ENCODE assay signal across 17 cellular contexts in genomic region chr13:98432638-98433037, GRCh38.
A peak's percentile ranks its signal among the peaks of the same experiment; 100 is the strongest.
DNase-seq lines count a peak whose midpoint lies in the region; ATAC-seq and TF ChIP-seq lines count a peak whose summit lies in the region.
"Had no signal": no experiment of that assay in that cellular context is flagged by ENCODE, and none has a peak within 500 bp of the region (broad histone marks: within the 10 kb centered on the region; RNA-seq: fewer than 3 reads in every experiment).

No MANE protein-coding gene starts in this region.

- H3K79me2 ChIP-seq in MM.1S (ENCODE audit: low read length): no peaks in the 10 kb centered on the region

- ATAC-seq in activated T-cell treated with anti-CD3 and anti-CD28 coated beads, Interleukin-2, amount 50 U/mL, for 72 hours (replicated peaks in 1 of 2): no peak
- ATAC-seq: A549 had no signal

- H3K9me3 Mint-ChIP-seq in activated T-cell treated with anti-CD3 and anti-CD28 coated beads, Interleukin-2, amount 50 U/mL, for 72 hours: no peaks in the 10 kb centered on the region
- H3K9me3 Mint-ChIP-seq in activated T-cell treated with anti-CD3 and anti-CD28 coated beads, Interleukin-2, amount 50 U/mL, for 24 hours: no peaks in the 10 kb centered on the region
- no peaks in the 10 kb centered on the region for H3K9me3 Mint-ChIP-seq in chondrocyte (ENCODE audit: low read depth)
- no peaks in the 10 kb centered on the region for H3K9me3 Mint-ChIP-seq in neural crest cell
- no peaks in the 10 kb centered on the region for H3K9me3 Mint-ChIP-seq in activated naive CD8-positive, alpha-beta T cell treated with anti-CD3 and anti-CD28 coated beads for 36 hours

- no peak overlapping the region for H3K27ac ChIP-seq in MM.1S (ENCODE audit: low read length)
- H3K27ac ChIP-seq: 22Rv1, A549 had no signal

- H3K36me3 Mint-ChIP-seq in activated T-cell treated with anti-CD3 and anti-CD28 coated beads, Interleukin-2, amount 50 U/mL, for 72 hours (ENCODE audit: insufficient read depth in 2 of 2): no peaks in the 10 kb centered on the region
- H3K36me3 Mint-ChIP-seq in activated T-cell treated with anti-CD3 and anti-CD28 coated beads, Interleukin-2, amount 50 U/mL, for 24 hours (ENCODE audit: low read depth): no peaks in the 10 kb centered on the region
- H3K36me3 Mint-ChIP-seq in chondrocyte (ENCODE audit: low read depth): peaks cover 29% of the 10 kb centered on the region
- peaks cover 18% of the 10 kb centered on the region for H3K36me3 Mint-ChIP-seq in neural crest cell (ENCODE audit: low read depth)
- H3K36me3 Mint-ChIP-seq in activated naive CD8-positive, alpha-beta T cell treated with anti-CD3 and anti-CD28 coated beads for 36 hours: no peaks in the 10 kb centered on the region
- H3K36me3 Mint-ChIP-seq: CD14-positive monocyte; CD4-positive, alpha-beta memory T cell had no signal

- H3K9me2 ChIP-seq in MM.1S (replicated peaks; ENCODE audit: insufficient read depth, low read length): no peaks in the 10 kb centered on the region

- no peak overlapping the region for H3K4me3 ChIP-seq in MM.1S (ENCODE audit: low read length)
- H3K4me3 ChIP-seq: A549 had no signal

- H3K36me3 ChIP-seq in MM.1S (replicated peaks; ENCODE audit: insufficient read depth, low read length): no peaks in the 10 kb centered on the region

- H4K20me1 ChIP-seq in MM.1S (ENCODE audit: insufficient read depth, low read length): no peaks in the 10 kb centered on the region

- H3K27ac Mint-ChIP-seq in activated T-cell treated with anti-CD3 and anti-CD28 coated beads, Interleukin-2, amount 50 U/mL, for 72 hours: peak overlapping the region; percentile 27
- H3K27ac Mint-ChIP-seq in activated T-cell treated with anti-CD3 and anti-CD28 coated beads, Interleukin-2, amount 50 U/mL, for 24 hours: no peak overlapping the region
- H3K27ac Mint-ChIP-seq in chondrocyte (ENCODE audit: unreplicated experiment) (peak overlapping the region; percentile 10), neural crest cell (ENCODE audit: unreplicated experiment) (peak overlapping the region; percentile 96)
- no peak overlapping the region for H3K27ac Mint-ChIP-seq in activated naive CD8-positive, alpha-beta T cell treated with anti-CD3 and anti-CD28 coated beads for 36 hours
- H3K27ac Mint-ChIP-seq: CD14-positive monocyte; CD4-positive, alpha-beta memory T cell had no signal

- no peak overlapping the region for H3K4me3 Mint-ChIP-seq in activated T-cell treated with anti-CD3 and anti-CD28 coated beads, Interleukin-2, amount 50 U/mL, for 72 hours
- no peak overlapping the region for H3K4me3 Mint-ChIP-seq in activated T-cell treated with anti-CD3 and anti-CD28 coated beads, Interleukin-2, amount 50 U/mL, for 24 hours
- H3K4me3 Mint-ChIP-seq in chondrocyte (ENCODE audit: unreplicated experiment) (no peak overlapping the region), neural crest cell (no peak overlapping the region)
- H3K4me3 Mint-ChIP-seq in activated naive CD8-positive, alpha-beta T cell treated with anti-CD3 and anti-CD28 coated beads for 36 hours: no peak overlapping the region
- H3K4me3 Mint-ChIP-seq: CD14-positive monocyte; CD4-positive, alpha-beta memory T cell had no signal

- no peak for DNase-seq in activated T-cell treated with anti-CD3 and anti-CD28 coated beads, Interleukin-2, amount 50 U/mL, for 72 hours
- no peak for DNase-seq in activated T-cell treated with anti-CD3 and anti-CD28 coated beads, Interleukin-2, amount 50 U/mL, for 24 hours
- DNase-seq in chondrocyte (ENCODE audit: low spot score): no peak
- DNase-seq in neural crest cell (ENCODE audit: low read depth, low spot score): no peak
- DNase-seq in DMS153 treated with DMSO at 0.1 percent for 48 hours (lab: John Stamatoyannopoulos, UW; ENCODE audit: unreplicated experiment): no peak
- no peak for DNase-seq in MM.1S
- no peak for DNase-seq in activated naive CD8-positive, alpha-beta T cell treated with anti-CD3 and anti-CD28 coated beads for 36 hours
- DNase-seq: AML-193; CD4-positive, alpha-beta memory T cell; DMS153; DMS79 treated with DMSO at 0.1 percent for 48 hours; GF-D8; GOT3; H7 had no signal

- no peaks in the 10 kb centered on the region for H3K4me1 Mint-ChIP-seq in activated T-cell treated with anti-CD3 and anti-CD28 coated beads, Interleukin-2, amount 50 U/mL, for 72 hours (ENCODE audit: low read depth)
- no peaks in the 10 kb centered on the region for H3K4me1 Mint-ChIP-seq in activated T-cell treated with anti-CD3 and anti-CD28 coated beads, Interleukin-2, amount 50 U/mL, for 24 hours (ENCODE audit: low read depth)
- H3K4me1 Mint-ChIP-seq in chondrocyte (ENCODE audit: low read depth): peaks cover 14% of the 10 kb centered on the region
- H3K4me1 Mint-ChIP-seq in neural crest cell: peaks cover 4% of the 10 kb centered on the region
- H3K4me1 Mint-ChIP-seq in activated naive CD8-positive, alpha-beta T cell treated with anti-CD3 and anti-CD28 coated beads for 36 hours: no peaks in the 10 kb centered on the region
- H3K4me1 Mint-ChIP-seq: CD14-positive monocyte had no signal

- H3F3A ChIP-seq in MM.1S (ENCODE audit: insufficient read depth, low read length): no peaks in the 10 kb centered on the region

- H3K27me3 Mint-ChIP-seq in activated T-cell treated with anti-CD3 and anti-CD28 coated beads, Interleukin-2, amount 50 U/mL, for 72 hours (ENCODE audit: low read depth): peaks cover 6% of the 10 kb centered on the region
- peaks cover 26% of the 10 kb centered on the region for H3K27me3 Mint-ChIP-seq in activated T-cell treated with anti-CD3 and anti-CD28 coated beads, Interleukin-2, amount 50 U/mL, for 24 hours
- H3K27me3 Mint-ChIP-seq in chondrocyte (ENCODE audit: low read depth): no peaks in the 10 kb centered on the region
- no peaks in the 10 kb centered on the region for H3K27me3 Mint-ChIP-seq in neural crest cell (ENCODE audit: low read depth)
- H3K27me3 Mint-ChIP-seq in activated naive CD8-positive, alpha-beta T cell treated with anti-CD3 and anti-CD28 coated beads for 36 hours: peaks cover 5% of the 10 kb centered on the region

- H3K4me1 ChIP-seq in MM.1S (ENCODE audit: low read length): no peaks in the 10 kb centered on the region
- H3K4me1 ChIP-seq: A549 had no signal

- TF ChIP-seq CTCF in chondrocyte (IDR thresholded peaks at IDR 0.05) (no peak), neural crest cell (conservative IDR thresholded peaks at IDR 0.05) (no peak), MM.1S (IDR thresholded peaks at IDR 0.05; ENCODE audit: low read length) (no peak)

- H3K9ac ChIP-seq in MM.1S (ENCODE audit: low read length): no peak overlapping the region

- no peaks in the 10 kb centered on the region for H3K27me3 ChIP-seq in MM.1S (replicated peaks; ENCODE audit: insufficient read depth, low read length)

- H3K9me3 ChIP-seq in MM.1S (replicated peaks; ENCODE audit: insufficient read depth, low read length): no peaks in the 10 kb centered on the region
- H3K9me3 ChIP-seq: A549 had no signal

- no peak overlapping the region for H2AFZ ChIP-seq in MM.1S (ENCODE audit: low read length)

- no peak overlapping the region for H3K4me2 ChIP-seq in MM.1S (ENCODE audit: low read depth, low read length)
- H3K4me2 ChIP-seq: A549 had no signal

Comparison
In these comparisons a context has a peak if more than half of its experiments do, and no peak if none do; other contexts are left out.
1. H3K27ac Mint-ChIP-seq: peak in activated T-cell treated with anti-CD3 and anti-CD28 coated beads, Interleukin-2, amount 50 U/mL, for 72 hours (single experiment), chondrocyte (single experiment) and neural crest cell (single experiment); none in activated T-cell treated with anti-CD3 and anti-CD28 coated beads, Interleukin-2, amount 50 U/mL, for 24 hours (single experiment) and activated naive CD8-positive, alpha-beta T cell treated with anti-CD3 and anti-CD28 coated beads for 36 hours (single experiment).